8 cellular contexts compared by ENCODE assay signal in the genomic region with DNA sequence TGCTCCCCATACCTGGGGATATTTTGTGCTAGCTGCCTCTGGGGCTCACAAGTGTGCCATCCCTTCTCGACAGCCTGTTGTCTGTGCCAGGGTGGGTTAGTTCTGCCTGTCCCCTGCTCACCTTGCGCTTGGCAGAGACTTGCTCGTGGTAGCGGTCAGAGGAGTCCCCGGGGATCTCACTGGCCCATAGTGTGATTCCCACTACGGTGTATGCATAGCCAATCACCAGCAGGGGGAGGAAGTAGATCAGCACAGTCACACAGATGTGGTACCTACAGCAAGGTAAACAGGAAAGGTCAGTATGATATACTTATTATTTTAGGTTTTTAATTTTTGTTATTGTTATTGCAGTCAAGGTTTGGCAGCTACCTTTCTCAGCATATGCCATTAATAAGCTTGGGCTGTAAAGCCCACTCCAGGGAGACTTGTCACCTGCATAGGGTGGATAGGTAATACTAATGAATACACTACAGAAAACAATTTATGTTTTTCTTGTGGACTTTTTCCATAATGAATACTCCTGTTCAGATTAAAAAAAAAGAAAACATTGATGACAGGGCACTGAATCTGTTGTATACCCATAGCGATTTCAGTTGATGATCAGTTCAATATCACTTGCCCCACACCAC.
DNase-seq lines count a peak whose midpoint lies in the region; ATAC-seq and TF ChIP-seq lines count a peak whose summit lies in the region.

No MANE protein-coding gene starts in this region.

- no peak overlapping the region for H3K27ac Mint-ChIP-seq in natural killer cell treated with Interleukin-12 subunit alpha and Interleukin-12 subunit beta and Interleukin-15 and Interleukin-18, amount 100 ng/mL, for 72 hours
- no peak overlapping the region for H3K27ac Mint-ChIP-seq in natural killer cell
- H3K27ac Mint-ChIP-seq in T-helper 2 cell treated with Interferon-gamma antibody and Interleukin-4, amounts not matched to agents 5 μg/mL and 100 μg/mL, for 36 hours = no peak overlapping the region

- H3K27me3 Mint-ChIP-seq in natural killer cell treated with Interleukin-12 subunit alpha and Interleukin-12 subunit beta and Interleukin-15 and Interleukin-18, amount 100 ng/mL, for 72 hours = peaks cover under 1 to 6% of the 10 kb centered on the region in 2 donors
- peaks cover 0 to 4% of the 10 kb centered on the region in 2 donors for H3K27me3 Mint-ChIP-seq in natural killer cell (ENCODE audit: low read depth in 2 of 2)
- no peaks in the 10 kb centered on the region for H3K27me3 Mint-ChIP-seq in T-helper 2 cell treated with Interferon-gamma antibody and Interleukin-4, amounts not matched to agents 5 μg/mL and 100 μg/mL, for 36 hours (ENCODE audit: low read depth)

- TF ChIP-seq CTCF in natural killer cell (IDR thresholded peaks at IDR 0.05) (no peak), KMS-11 (conservative IDR thresholded peaks at IDR 0.05; ENCODE audit: low read depth, low read length) (peak; percentile 89)

- H3K4me2 ChIP-seq in KMS-11 = no peak overlapping the region

- H3K36me3 ChIP-seq in KMS-11 (ENCODE audit: insufficient read depth) = no peaks in the 10 kb centered on the region

- no peaks in the 10 kb centered on the region for H3K9me3 Mint-ChIP-seq in natural killer cell treated with Interleukin-12 subunit alpha and Interleukin-12 subunit beta and Interleukin-15 and Interleukin-18, amount 100 ng/mL, for 72 hours
- no peaks in the 10 kb centered on the region for H3K9me3 Mint-ChIP-seq in natural killer cell
- H3K9me3 Mint-ChIP-seq in T-helper 2 cell treated with Interferon-gamma antibody and Interleukin-4, amounts not matched to agents 5 μg/mL and 100 μg/mL, for 36 hours = no peaks in the 10 kb centered on the region

- H3K4me1 ChIP-seq in KMS-11 (ENCODE audit: low read depth, poor library complexity, severe bottlenecking) = no peaks in the 10 kb centered on the region

- DNase-seq in natural killer cell treated with Interleukin-12 subunit alpha and Interleukin-12 subunit beta and Interleukin-15 and Interleukin-18, amount 100 ng/mL, for 72 hours (ENCODE audit: low spot score) = no peak
- DNase-seq in natural killer cell (no peak), hepatic stellate cell (ENCODE audit: low spot score) (peak; percentile 17)
- DNase-seq in T-helper 2 cell treated with Interferon-gamma antibody and Interleukin-4, amounts not matched to agents 5 μg/mL and 100 μg/mL, for 36 hours (ENCODE audit: low spot score) = no peak

- no peak overlapping the region for H3K4me3 Mint-ChIP-seq in natural killer cell treated with Interleukin-12 subunit alpha and Interleukin-12 subunit beta and Interleukin-15 and Interleukin-18, amount 100 ng/mL, for 72 hours
- H3K4me3 Mint-ChIP-seq in natural killer cell = no peak overlapping the region
- no peak overlapping the region for H3K4me3 Mint-ChIP-seq in T-helper 2 cell treated with Interferon-gamma antibody and Interleukin-4, amounts not matched to agents 5 μg/mL and 100 μg/mL, for 36 hours

- intact Hi-C loops in natural killer cell (cut with micrococcal nuclease) = no loop called here

- no peak overlapping the region for H3K4me3 ChIP-seq in KMS-11 (IDR thresholded peaks at IDR 0.05; ENCODE audit: insufficient read depth, low read depth, low read length)

- H3K36me3 Mint-ChIP-seq in natural killer cell treated with Interleukin-12 subunit alpha and Interleukin-12 subunit beta and Interleukin-15 and Interleukin-18, amount 100 ng/mL, for 72 hours = no peaks in the 10 kb centered on the region
- no peaks in the 10 kb centered on the region for H3K36me3 Mint-ChIP-seq in natural killer cell
- H3K36me3 Mint-ChIP-seq in T-helper 2 cell treated with Interferon-gamma antibody and Interleukin-4, amounts not matched to agents 5 μg/mL and 100 μg/mL, for 36 hours (ENCODE audit: low read depth) = no peaks in the 10 kb centered on the region

- no peaks in the 10 kb centered on the region for H3K27me3 ChIP-seq in KMS-11 (ENCODE audit: insufficient read depth, low read depth)

- no peaks in the 10 kb centered on the region for H3K79me2 ChIP-seq in KMS-11 (ENCODE audit: insufficient read depth, low read depth)

- H3K9ac ChIP-seq in KMS-11 = no peak overlapping the region

- peak; percentile 32 to 53 for ATAC-seq in natural killer cell treated with Interleukin-12 subunit alpha and Interleukin-12 subunit beta and Interleukin-15 and Interleukin-18, amount 100 ng/mL, for 72 hours
- ATAC-seq in natural killer cell (no peak), GM21825 (IDR thresholded peaks at IDR 0.05; ENCODE audit: unreplicated experiment) (peak; percentile 51), SK-N-SH treated with all-trans-retinoic acid at 6 μM for 48 hours (peak; percentile 96), HG03457 (IDR thresholded peaks at IDR 0.05; ENCODE audit: unreplicated experiment) (no peak)

- H3K27ac ChIP-seq in KMS-11 = no peak overlapping the region

- no peaks in the 10 kb centered on the region for H4K20me1 ChIP-seq in KMS-11 (ENCODE audit: insufficient read depth)

- no peaks in the 10 kb centered on the region for H3K4me1 Mint-ChIP-seq in natural killer cell treated with Interleukin-12 subunit alpha and Interleukin-12 subunit beta and Interleukin-15 and Interleukin-18, amount 100 ng/mL, for 72 hours (ENCODE audit: low read depth in 2 of 2)
- no peaks in the 10 kb centered on the region for H3K4me1 Mint-ChIP-seq in natural killer cell
- no peaks in the 10 kb centered on the region for H3K4me1 Mint-ChIP-seq in T-helper 2 cell treated with Interferon-gamma antibody and Interleukin-4, amounts not matched to agents 5 μg/mL and 100 μg/mL, for 36 hours (ENCODE audit: low read depth)

- no peak overlapping the region for H2AFZ ChIP-seq in KMS-11 (ENCODE audit: low read depth)

TF ChIP-seq in SK-N-SH treated with all-trans-retinoic acid at 6 μM for 48 hours, 23 proteins besides CTCF, POLR2A, EP300 and RAD21 (continues in another document):
- no peak for TF ChIP-seq TSHZ2 (CRISPR knock-in tag; IDR thresholded peaks at IDR 0.05)
- no peak for TF ChIP-seq ESRRG (CRISPR knock-in tag; IDR thresholded peaks at IDR 0.05)
- no peak for TF ChIP-seq ZFP3 (CRISPR knock-in tag; IDR thresholded peaks at IDR 0.05)
- no peak for TF ChIP-seq GLIS3 (CRISPR knock-in tag; IDR thresholded peaks at IDR 0.05)
- no peak for TF ChIP-seq ZNF70 (CRISPR knock-in tag; IDR thresholded peaks at IDR 0.05)
- no peak for TF ChIP-seq ZNF8 (CRISPR knock-in tag; IDR thresholded peaks at IDR 0.05)
- TF ChIP-seq, protein P1, sequence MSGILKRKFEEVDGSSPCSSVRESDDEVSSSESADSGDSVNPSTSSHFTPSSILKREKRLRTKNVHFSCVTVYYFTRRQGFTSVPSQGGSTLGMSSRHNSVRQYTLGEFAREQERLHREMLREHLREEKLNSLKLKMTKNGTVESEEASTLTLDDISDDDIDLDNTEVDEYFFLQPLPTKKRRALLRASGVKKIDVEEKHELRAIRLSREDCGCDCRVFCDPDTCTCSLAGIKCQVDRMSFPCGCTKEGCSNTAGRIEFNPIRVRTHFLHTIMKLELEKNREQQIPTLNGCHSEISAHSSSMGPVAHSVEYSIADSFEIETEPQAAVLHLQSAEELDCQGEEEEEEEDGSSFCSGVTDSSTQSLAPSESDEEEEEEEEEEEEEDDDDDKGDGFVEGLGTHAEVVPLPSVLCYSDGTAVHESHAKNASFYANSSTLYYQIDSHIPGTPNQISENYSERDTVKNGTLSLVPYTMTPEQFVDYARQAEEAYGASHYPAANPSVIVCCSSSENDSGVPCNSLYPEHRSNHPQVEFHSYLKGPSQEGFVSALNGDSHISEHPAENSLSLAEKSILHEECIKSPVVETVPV (CRISPR knock-in tag; IDR thresholded peaks at IDR 0.05) = no peak
- TF ChIP-seq, protein P2, sequence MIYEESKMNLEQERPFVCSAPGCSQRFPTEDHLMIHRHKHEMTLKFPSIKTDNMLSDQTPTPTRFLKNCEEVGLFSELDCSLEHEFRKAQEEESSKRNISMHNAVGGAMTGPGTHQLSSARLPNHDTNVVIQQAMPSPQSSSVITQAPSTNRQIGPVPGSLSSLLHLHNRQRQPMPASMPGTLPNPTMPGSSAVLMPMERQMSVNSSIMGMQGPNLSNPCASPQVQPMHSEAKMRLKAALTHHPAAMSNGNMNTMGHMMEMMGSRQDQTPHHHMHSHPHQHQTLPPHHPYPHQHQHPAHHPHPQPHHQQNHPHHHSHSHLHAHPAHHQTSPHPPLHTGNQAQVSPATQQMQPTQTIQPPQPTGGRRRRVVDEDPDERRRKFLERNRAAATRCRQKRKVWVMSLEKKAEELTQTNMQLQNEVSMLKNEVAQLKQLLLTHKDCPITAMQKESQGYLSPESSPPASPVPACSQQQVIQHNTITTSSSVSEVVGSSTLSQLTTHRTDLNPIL (CRISPR knock-in tag; IDR thresholded peaks at IDR 0.05; ENCODE audit: low read depth) = no peak
- no peak for TF ChIP-seq RARB (CRISPR knock-in tag; IDR thresholded peaks at IDR 0.05)
- TF ChIP-seq BACH2 (CRISPR knock-in tag; IDR thresholded peaks at IDR 0.05; ENCODE audit: borderline replicate concordance) = no peak
- TF ChIP-seq ZC3H10 (CRISPR knock-in tag; IDR thresholded peaks at IDR 0.05) = no peak

Comparison
In these comparisons a context has a peak if more than half of its experiments do, and no peak if none do; other contexts are left out.
1. ATAC-seq: peak in natural killer cell treated with Interleukin-12 subunit alpha and Interleukin-12 subunit beta and Interleukin-15 and Interleukin-18, amount 100 ng/mL, for 72 hours (2 of 2), GM21825 (single experiment) and SK-N-SH treated with all-trans-retinoic acid at 6 μM for 48 hours (single experiment); none in natural killer cell (0 of 3) and HG03457 (single experiment).